ENCODE assay signal across 8 cellular contexts in genomic region chr12:31080221-31080620, GRCh38. TPM values are rescaled to one million over a fixed set of nuclear protein-coding genes. Genes with fewer than 3 reads are reported as not detected.
DNase-seq lines count a peak whose midpoint lies in the region; TF ChIP-seq lines count a peak whose summit lies in the region.
"Not testable (repeated sequence)": the region's sequence is repeated elsewhere in the genome, so short reads cannot be mapped to it uniquely, and the experiment has no call there.

No MANE protein-coding gene starts in this region.

- H3K4me1 Mint-ChIP-seq in T-helper 2 cell treated with Interferon-gamma antibody and Interleukin-4, amounts not matched to agents 5 μg/mL and 100 μg/mL, for 36 hours (ENCODE audit: low read depth) = peaks cover 20% of the 10 kb centered on the region
- peaks cover 17% of the 10 kb centered on the region for H3K4me1 Mint-ChIP-seq in activated naive CD8-positive, alpha-beta T cell (ENCODE audit: low read depth)
- peaks cover 27% of the 10 kb centered on the region for H3K4me1 Mint-ChIP-seq in endodermal cell

- not testable (repeated sequence) for H3K9me3 Mint-ChIP-seq in T-helper 2 cell treated with Interferon-gamma antibody and Interleukin-4, amounts not matched to agents 5 μg/mL and 100 μg/mL, for 36 hours; activated naive CD8-positive, alpha-beta T cell (ENCODE audit: low read depth); endodermal cell

- not testable (repeated sequence) for H3K27me3 ChIP-seq in HUES48 (ENCODE audit: control insufficient read depth, insufficient read depth, low read length); endodermal cell (ENCODE audit: control insufficient read depth, insufficient read depth, low read length, poor library complexity, severe bottlenecking); smooth muscle cell (ENCODE audit: low read depth)

- not testable (repeated sequence) for H3K4me2 ChIP-seq in smooth muscle cell

- H3K4me1 ChIP-seq in HUES48 (ENCODE audit: control insufficient read depth, insufficient read depth, low read length); endodermal cell (ENCODE audit: control insufficient read depth, insufficient read depth, low read length); smooth muscle cell (ENCODE audit: low read depth): not testable (repeated sequence)

- not testable (repeated sequence) for H3K9me3 ChIP-seq in HUES48 (ENCODE audit: control insufficient read depth, insufficient read depth, low read length); endodermal cell (ENCODE audit: control insufficient read depth, low read length); smooth muscle cell (replicated peaks; ENCODE audit: low read depth)

- H3K4me3 ChIP-seq in HUES48 (ENCODE audit: low read depth, low read length); endodermal cell (ENCODE audit: low read length); smooth muscle cell: not testable (repeated sequence)

- not testable (repeated sequence) for H3K9ac ChIP-seq in HUES48 (ENCODE audit: low read depth, low read length); endodermal cell (ENCODE audit: extremely low read depth, low read length, poor library complexity, severe bottlenecking); smooth muscle cell (ENCODE audit: low read depth)

- not testable (repeated sequence) for H4K20me1 ChIP-seq in smooth muscle cell (ENCODE audit: low read depth)

- not testable (repeated sequence) for H3F3A ChIP-seq in smooth muscle cell (ENCODE audit: low read depth)

- peak; percentile 52 for DNase-seq in DMS79 (lab: John Stamatoyannopoulos, UW)
- DNase-seq in NCI-H2171 (lab: John Stamatoyannopoulos, UW) = peak; percentile 14
- DNase-seq in T-helper 2 cell treated with Interferon-gamma antibody and Interleukin-4, amounts not matched to agents 5 μg/mL and 100 μg/mL, for 36 hours (ENCODE audit: low spot score); smooth muscle cell (lab: John Stamatoyannopoulos, UW; ENCODE audit: unreplicated experiment): not testable (repeated sequence)
- peak; percentile 82 for DNase-seq in endodermal cell
- DNase-seq in islet precursor cell = peak; percentile 94

- H2AFZ ChIP-seq in smooth muscle cell (ENCODE audit: low read depth) = not testable (repeated sequence)

- peak overlapping the region; percentile 59 for H3K27ac ChIP-seq in HUES48 (ENCODE audit: low read depth, low read length)
- not testable (repeated sequence) for H3K27ac ChIP-seq in endodermal cell (ENCODE audit: low read depth, low read length)
- H3K27ac ChIP-seq in smooth muscle cell (ENCODE audit: low read depth) = peak overlapping the region; percentile 66

- H3K4me3 Mint-ChIP-seq in T-helper 2 cell treated with Interferon-gamma antibody and Interleukin-4, amounts not matched to agents 5 μg/mL and 100 μg/mL, for 36 hours = peak overlapping the region; percentile 56
- H3K4me3 Mint-ChIP-seq in activated naive CD8-positive, alpha-beta T cell = peak overlapping the region; percentile 23
- not testable (repeated sequence) for H3K4me3 Mint-ChIP-seq in endodermal cell

- peak overlapping the region; percentile 79 for H3K27ac Mint-ChIP-seq in T-helper 2 cell treated with Interferon-gamma antibody and Interleukin-4, amounts not matched to agents 5 μg/mL and 100 μg/mL, for 36 hours
- H3K27ac Mint-ChIP-seq in activated naive CD8-positive, alpha-beta T cell = not testable (repeated sequence)
- peak overlapping the region; percentile 31 for H3K27ac Mint-ChIP-seq in endodermal cell

- 40% methylated on average over 5 of the region's 6 CpGs; no CpG with 5 or more reads in 1 of the 2 experiments for WGBS in endodermal cell (ENCODE audit: insufficient coverage in 1 of 2, insufficient read length in 1 of 2), 2 experiments
- 56% methylated on average over 6 of the region's 6 CpGs for WGBS in smooth muscle cell (ENCODE audit: low lambda C conversion rate)

- TF ChIP-seq CTCF in endodermal cell (conservative IDR thresholded peaks at IDR 0.05); smooth muscle cell (IDR thresholded peaks at IDR 0.05; ENCODE audit: borderline replicate concordance, insufficient read depth, poor library complexity, severe bottlenecking): not testable (repeated sequence)

- peaks cover 14% of the 10 kb centered on the region for H3K79me2 ChIP-seq in smooth muscle cell (ENCODE audit: low read depth)

- H3K36me3 ChIP-seq in HUES48 (ENCODE audit: control insufficient read depth, insufficient read depth, low read length) = peaks cover 48% of the 10 kb centered on the region
- H3K36me3 ChIP-seq in endodermal cell (ENCODE audit: control insufficient read depth, insufficient read depth, low read length); smooth muscle cell (ENCODE audit: low read depth): not testable (repeated sequence)

- not testable (repeated sequence) for H3K27me3 Mint-ChIP-seq in T-helper 2 cell treated with Interferon-gamma antibody and Interleukin-4, amounts not matched to agents 5 μg/mL and 100 μg/mL, for 36 hours (ENCODE audit: low read depth); activated naive CD8-positive, alpha-beta T cell; endodermal cell (ENCODE audit: insufficient read depth)

- H3K36me3 Mint-ChIP-seq in T-helper 2 cell treated with Interferon-gamma antibody and Interleukin-4, amounts not matched to agents 5 μg/mL and 100 μg/mL, for 36 hours (ENCODE audit: low read depth) = peaks cover 32% of the 10 kb centered on the region
- not testable (repeated sequence) for H3K36me3 Mint-ChIP-seq in activated naive CD8-positive, alpha-beta T cell
- H3K36me3 Mint-ChIP-seq in endodermal cell (ENCODE audit: low read depth) = peaks cover 68% of the 10 kb centered on the region

RNA-seq across cellular contexts. Expression of gene DDX11, which starts 6.6 kb away (rescaled TPM):
- total RNA-seq in endodermal cell (100 to 1,000 TPM; 136 to 298 TPM), smooth muscle cell (13.5 and 22.8 TPM in 2 replicates)
- 70.7 TPM for polyA plus RNA-seq in endodermal cell (2013, experiment 1 of 2)
- polyA plus RNA-seq in endodermal cell (2013, experiment 2 of 2) = 52.5 TPM
- polyA plus RNA-seq in smooth muscle cell = 13.4 and 27.3 TPM in 2 replicates
